ENCODE assay signal across 8 cellular contexts in genomic region chr2:158969717-158970521, GRCh38. TPM values are rescaled to one million over a fixed set of nuclear protein-coding genes. Genes with fewer than 3 reads are reported as not detected.
DNase-seq lines count a peak whose midpoint lies in the region; ATAC-seq and TF ChIP-seq lines count a peak whose summit lies in the region.

No MANE protein-coding gene starts in this region.

- peak in 1 of 4 donors; percentile 15 for TF ChIP-seq POLR2A in upper lobe of left lung (IDR thresholded peaks at IDR 0.05)

- no peaks in the 10 kb centered on the region for H3K27me3 ChIP-seq in SJCRH30
- H3K27me3 ChIP-seq in upper lobe of left lung: peaks cover 0 to 7% (median 0%) of the 10 kb centered on the region in 4 donors

- H3K27me3 Mint-ChIP-seq in T-helper 1 cell treated with Interleukin-12 subunit alpha and Interleukin-12 subunit beta and Interleukin-4 antibody, amounts not matched to agents 30 μg/mL and 1 μg/mL, for 36 hours (ENCODE audit: low read depth): peaks cover 72% of the 10 kb centered on the region
- H3K27me3 Mint-ChIP-seq in endothelial cell (ENCODE audit: unreplicated experiment): peaks cover 18% of the 10 kb centered on the region

- WGBS in upper lobe of left lung, 2 donors: 1 to 3% methylated on average over 14 to 27 of the region's 27 CpGs

- H3K9me3 Mint-ChIP-seq in T-helper 1 cell treated with Interleukin-12 subunit alpha and Interleukin-12 subunit beta and Interleukin-4 antibody, amounts not matched to agents 30 μg/mL and 1 μg/mL, for 36 hours: no peaks in the 10 kb centered on the region
- H3K9me3 Mint-ChIP-seq in endothelial cell (ENCODE audit: unreplicated experiment): no peaks in the 10 kb centered on the region

- H3K27ac Mint-ChIP-seq in T-helper 1 cell treated with Interleukin-12 subunit alpha and Interleukin-12 subunit beta and Interleukin-4 antibody, amounts not matched to agents 30 μg/mL and 1 μg/mL, for 36 hours: no peak overlapping the region
- peak overlapping the region; percentile 98 for H3K27ac Mint-ChIP-seq in endothelial cell (ENCODE audit: unreplicated experiment)

- TF ChIP-seq CTCF in endothelial cell (IDR thresholded peaks at IDR 0.05; ENCODE audit: unreplicated experiment) (no peak), upper lobe of left lung (IDR thresholded peaks at IDR 0.05) (no peak)

- H3K36me3 ChIP-seq in SJCRH30 (no peaks in the 10 kb centered on the region), upper lobe of left lung (no peaks in the 10 kb centered on the region)

- no peak for TF ChIP-seq EP300 in upper lobe of left lung (IDR thresholded peaks at IDR 0.05)

- DNase-seq in T-helper 1 cell (no peak), SJCRH30 (peak; percentile 36 to 55), endothelial cell (ENCODE audit: low spot score) (peak; percentile 49), midbrain (lab: John Stamatoyannopoulos, UW) (peak; percentile 68), upper lobe of left lung (peak in 1 of 2 donors; percentile 47)
- no peak for DNase-seq in activated effector memory CD4-positive, alpha-beta T cell treated with anti-CD3 and anti-CD28 coated beads, Interleukin-2, amount 50 U/mL, for 16 hours

- peak overlapping the region; percentile 76 for H3K27ac ChIP-seq in SJCRH30
- peak overlapping the region; percentile 87 to 96 (median 92) for H3K27ac ChIP-seq in upper lobe of left lung

- peak; percentile 12 to 17 for ATAC-seq in upper lobe of left lung (ENCODE audit: low FRiP score in 2 of 2)
- ATAC-seq in HG03439 (IDR thresholded peaks at IDR 0.05; ENCODE audit: unreplicated experiment): no peak

- peaks cover 11% of the 10 kb centered on the region for H3K4me1 Mint-ChIP-seq in T-helper 1 cell treated with Interleukin-12 subunit alpha and Interleukin-12 subunit beta and Interleukin-4 antibody, amounts not matched to agents 30 μg/mL and 1 μg/mL, for 36 hours (ENCODE audit: low read depth)
- peaks cover 59% of the 10 kb centered on the region for H3K4me1 Mint-ChIP-seq in endothelial cell (ENCODE audit: unreplicated experiment)

- H3K4me1 ChIP-seq in SJCRH30 (peaks cover 24% of the 10 kb centered on the region), upper lobe of left lung (peaks cover 22 to 58% (median 35%) of the 10 kb centered on the region in 4 donors)

- H3K9me3 ChIP-seq in SJCRH30 (replicated peaks) (no peaks in the 10 kb centered on the region), upper lobe of left lung (no peaks in the 10 kb centered on the region)

- peak overlapping the region; percentile 82 for H3K4me3 Mint-ChIP-seq in T-helper 1 cell treated with Interleukin-12 subunit alpha and Interleukin-12 subunit beta and Interleukin-4 antibody, amounts not matched to agents 30 μg/mL and 1 μg/mL, for 36 hours
- peak overlapping the region; percentile 98 for H3K4me3 Mint-ChIP-seq in endothelial cell (ENCODE audit: unreplicated experiment)

- no peaks in the 10 kb centered on the region for H3K36me3 Mint-ChIP-seq in T-helper 1 cell treated with Interleukin-12 subunit alpha and Interleukin-12 subunit beta and Interleukin-4 antibody, amounts not matched to agents 30 μg/mL and 1 μg/mL, for 36 hours (ENCODE audit: low read depth)
- peaks cover 9% of the 10 kb centered on the region for H3K36me3 Mint-ChIP-seq in endothelial cell (ENCODE audit: low read depth, unreplicated experiment)

- H3K4me3 ChIP-seq in SJCRH30 (peak overlapping the region; percentile 81), upper lobe of left lung (peak overlapping the region; percentile 69 to 92 (median 78))

RNA-seq across cellular contexts. Expression of gene TANC1, which starts 1.5 kb away (rescaled TPM):
- 13.5 and 15.1 TPM in 2 replicates for total RNA-seq in SJCRH30 (2014; rRNA removed; shearing (Covaris generic))
- total RNA-seq in endothelial cell (ENCODE audit: unreplicated experiment) (84.1 TPM), upper lobe of left lung (100 to 1,000 TPM in 1 of 6 donors, 10 to 100 TPM in 5; 41.6 to 101 (median 75.5) TPM)

Comparison
In these comparisons a context has a peak if more than half of its experiments do, and no peak if none do; other contexts are left out.
1. DNase-seq: peak in SJCRH30 (2 of 2), endothelial cell (single experiment) and midbrain (single experiment); none in T-helper 1 cell (0 of 5) and activated effector memory CD4-positive, alpha-beta T cell treated with anti-CD3 and anti-CD28 coated beads, Interleukin-2, amount 50 U/mL, for 16 hours (single experiment).